In genomic region chr1:91777196-91777595, GRCh38 we compare ENCODE assay signal across 29 cellular contexts.
DNase-seq lines count a peak whose midpoint lies in the region; ATAC-seq and TF ChIP-seq lines count a peak whose summit lies in the region.
"Had no signal": no experiment of that assay in that cellular context is flagged by ENCODE, and none has a peak within 500 bp of the region (broad histone marks: within the 10 kb centered on the region; RNA-seq: fewer than 3 reads in every experiment).

No MANE protein-coding gene starts in this region.

- H3K27ac Mint-ChIP-seq in glutamatergic neuron (ENCODE audit: unreplicated experiment), result peak overlapping the region; percentile 38
- H3K27ac Mint-ChIP-seq: activated CD4-positive, alpha-beta memory T cell treated with anti-CD3 and anti-CD28 coated beads for 36 hours; activated naive CD4-positive, alpha-beta T cell treated with anti-CD3 and anti-CD28 coated beads, Interleukin-2, amount 10 ng/mL, durations not matched to agents 7 days and 5 days; dendritic cell treated with granulocyte-macrophage colony-stimulating factor and Interleukin-4, amounts not matched to agents 40 ng/mL and 50 ng/mL, for 4 days had no signal

- peaks cover 5% of the 10 kb centered on the region for H3K4me1 Mint-ChIP-seq in glutamatergic neuron (ENCODE audit: low read depth, unreplicated experiment)
- H3K4me1 Mint-ChIP-seq: activated naive CD4-positive, alpha-beta T cell treated with anti-CD3 and anti-CD28 coated beads, Interleukin-2, amount 10 ng/mL, durations not matched to agents 7 days and 5 days had no signal

- no peaks in the 10 kb centered on the region for H3K9me3 Mint-ChIP-seq in glutamatergic neuron (ENCODE audit: unreplicated experiment)
- H3K9me3 Mint-ChIP-seq: activated CD4-positive, alpha-beta memory T cell treated with anti-CD3 and anti-CD28 coated beads for 36 hours; activated naive CD4-positive, alpha-beta T cell treated with anti-CD3 and anti-CD28 coated beads, Interleukin-2, amount 10 ng/mL, durations not matched to agents 7 days and 5 days; CD8-positive, alpha-beta memory T cell; dendritic cell treated with granulocyte-macrophage colony-stimulating factor and Interleukin-4, amounts not matched to agents 40 ng/mL and 50 ng/mL, for 4 days; neural crest cell had no signal

- no peak for TF ChIP-seq CTCF in glutamatergic neuron (IDR thresholded peaks at IDR 0.05; ENCODE audit: partially characterized antibody, unreplicated experiment)

- intact Hi-C loops in sciatic nerve (cut with DNase I), result no loop called here

- H3K4me3 Mint-ChIP-seq in glutamatergic neuron (ENCODE audit: unreplicated experiment), result no peak overlapping the region
- H3K4me3 Mint-ChIP-seq: activated CD4-positive, alpha-beta memory T cell treated with anti-CD3 and anti-CD28 coated beads for 36 hours; activated naive CD4-positive, alpha-beta T cell treated with anti-CD3 and anti-CD28 coated beads, Interleukin-2, amount 10 ng/mL, durations not matched to agents 7 days and 5 days; CD8-positive, alpha-beta memory T cell; dendritic cell treated with granulocyte-macrophage colony-stimulating factor and Interleukin-4, amounts not matched to agents 40 ng/mL and 50 ng/mL, for 4 days; neural crest cell; T-helper 17 cell had no signal

- ATAC-seq in sciatic nerve, result peak; percentile 15
- ATAC-seq: body of pancreas; esophagus mucosa; foreskin keratinocyte; Panc1; SK-N-SH treated with all-trans-retinoic acid at 6 μM for 48 hours; stimulated activated naive CD8-positive, alpha-beta T cell treated with anti-CD3 and anti-CD28 coated beads, Interleukin-15, Interleukin-2, amounts not matched to agents 100 U/mL and 50 U/mL, for 24 hours; T-helper 17 cell had no signal

- H3K27me3 Mint-ChIP-seq in glutamatergic neuron (ENCODE audit: unreplicated experiment), result no peaks in the 10 kb centered on the region
- H3K27me3 Mint-ChIP-seq: activated CD4-positive, alpha-beta memory T cell treated with anti-CD3 and anti-CD28 coated beads for 36 hours; activated naive CD4-positive, alpha-beta T cell treated with anti-CD3 and anti-CD28 coated beads, Interleukin-2, amount 10 ng/mL, durations not matched to agents 7 days and 5 days; CD8-positive, alpha-beta memory T cell; dendritic cell treated with granulocyte-macrophage colony-stimulating factor and Interleukin-4, amounts not matched to agents 40 ng/mL and 50 ng/mL, for 4 days; T-helper 17 cell had no signal

- H3K36me3 Mint-ChIP-seq in glutamatergic neuron (ENCODE audit: unreplicated experiment), result no peaks in the 10 kb centered on the region

- DNase-seq in COR-L47 (lab: John Stamatoyannopoulos, UW) (peak; percentile 48), NCI-H2029 (lab: John Stamatoyannopoulos, UW) (peak; percentile 76), glutamatergic neuron (no peak), sciatic nerve (ENCODE audit: low spot score) (no peak), NOMO-1 (lab: John Stamatoyannopoulos, UW; ENCODE audit: unreplicated experiment in 2 of 2) (no peak), UCSD-AML1 (lab: John Stamatoyannopoulos, UW; ENCODE audit: unreplicated experiment) (no peak)
- no peak for DNase-seq in stimulated activated CD4-positive, alpha-beta T cell treated with anti-CD3 and anti-CD28 coated beads, Interleukin-12 subunit alpha, Interleukin-12 subunit beta, amount 100 ng/mL, for 4 hours
- DNase-seq: activated CD4-positive, alpha-beta memory T cell treated with anti-CD3 and anti-CD28 coated beads for 36 hours; activated CD4-positive, CD25-positive, alpha-beta regulatory T cell treated with anti-CD3 and anti-CD28 coated beads, Interleukin-2, amount 50 U/mL, for 72 hours; activated CD8-positive, alpha-beta memory T cell treated with anti-CD3 and anti-CD28 coated beads, Interleukin-2, amount 50 U/mL, for 4 hours; activated naive CD4-positive, alpha-beta T cell treated with anti-CD3 and anti-CD28 coated beads, Interleukin-2, amount 10 ng/mL, durations not matched to agents 7 days and 5 days; BE2C; CD8-positive, alpha-beta memory T cell; foreskin keratinocyte; KBM-7; mammary epithelial cell; NCI-H2171; NCI-H524 treated with DMSO at 0.1 percent for 48 hours; Right ventricle myocardium superior; stimulated activated CD4-positive, alpha-beta T cell treated with anti-CD3 and anti-CD28 coated beads, Interleukin-1b, Interleukin-23, amount 100 ng/mL, for 48 hours; stimulated activated naive CD8-positive, alpha-beta T cell treated with anti-CD3 and anti-CD28 coated beads, Interleukin-15, Interleukin-2, amounts not matched to agents 100 U/mL and 50 U/mL, for 24 hours; T-helper 17 cell; testis had no signal

Comparison
In these comparisons a context has a peak if more than half of its experiments do, and no peak if none do; other contexts are left out.
1. DNase-seq: peak in COR-L47 (single experiment) and NCI-H2029 (single experiment); none in glutamatergic neuron (single experiment), sciatic nerve (single experiment), stimulated activated CD4-positive, alpha-beta T cell treated with anti-CD3 and anti-CD28 coated beads, Interleukin-12 subunit alpha, Interleukin-12 subunit beta, amount 100 ng/mL, for 4 hours (single experiment), NOMO-1 (0 of 2) and UCSD-AML1 (single experiment).